ENCODE assay signal across 8 cellular contexts in genomic region chr19:38831142-38831605, GRCh38. TPM values are rescaled to one million over a fixed set of nuclear protein-coding genes. Genes with fewer than 3 reads are reported as not detected.
DNase-seq lines count a peak whose midpoint lies in the region; ATAC-seq and TF ChIP-seq lines count a peak whose summit lies in the region.

No MANE protein-coding gene starts in this region.

- peak overlapping the region; percentile 96 for H2AFZ ChIP-seq in Karpas-422 (ENCODE audit: low read length)

- CTCF ChIA-PET in activated naive CD4-positive, alpha-beta T cell treated with anti-CD3 and anti-CD28 coated beads for 36 hours (lab: Charles Lee): interaction anchor here (0.5 to 1.5 kb wide), 5 partner anchors 11 to 121 kb away, joined by 3 to 6 read pairs (median 4); no protein-coding TSS in a partner anchor
- CTCF ChIA-PET in activated CD4-positive, alpha-beta memory T cell treated with anti-CD3 and anti-CD28 coated beads for 36 hours (lab: Charles Lee): interaction anchor here (0.6 to 2.6 kb wide), 6 partner anchors 20 to 196 kb away, joined by 3 to 11 read pairs (median 6); partner anchors contain the start of gene SARS2

- H3K36me3 ChIP-seq in H7 (replicated peaks; ENCODE audit: control insufficient read depth, insufficient read depth, low read length) (peaks cover 16% of the 10 kb centered on the region), Karpas-422 (ENCODE audit: insufficient read depth, low read length) (peaks cover 21% of the 10 kb centered on the region)

- TF ChIP-seq CTCF in fibroblast of the aortic adventitia (IDR thresholded peaks at IDR 0.05; ENCODE audit: insufficient read depth, low read length) (no peak), natural killer cell (IDR thresholded peaks at IDR 0.05) (no peak)

- peaks cover 34% of the 10 kb centered on the region for H3K4me1 Mint-ChIP-seq in activated naive CD4-positive, alpha-beta T cell treated with anti-CD3 and anti-CD28 coated beads for 36 hours (ENCODE audit: low read depth)
- peaks cover 21% of the 10 kb centered on the region for H3K4me1 Mint-ChIP-seq in activated CD4-positive, alpha-beta memory T cell treated with anti-CD3 and anti-CD28 coated beads for 36 hours (ENCODE audit: low read depth)
- H3K4me1 Mint-ChIP-seq in natural killer cell: peaks cover 14 to 22% of the 10 kb centered on the region in 2 donors

- H3K9ac ChIP-seq in Karpas-422 (ENCODE audit: low read length): peak overlapping the region; percentile 94

- H3K79me2 ChIP-seq in Karpas-422 (ENCODE audit: low read length): peaks cover 18% of the 10 kb centered on the region

- intact Hi-C loops in activated naive CD4-positive, alpha-beta T cell treated with anti-CD3 and anti-CD28 coated beads for 36 hours (cut with micrococcal nuclease): loop anchor here (1.0 to 10.0 kb wide), 8 partner anchors 19 to 516 kb away; partner anchors contain the start of genes FAM98C, KCNK6, MRPS12 and NFKBIB
- intact Hi-C loops in activated CD4-positive, alpha-beta memory T cell treated with anti-CD3 and anti-CD28 coated beads for 36 hours (cut with micrococcal nuclease): loop anchor here (1.0 to 5.0 kb wide), 5 partner anchors 19 to 94 kb away; partner anchors contain the start of genes NFKBIB and SIRT2
- intact Hi-C loops in natural killer cell (cut with micrococcal nuclease): loop anchor here (1.0 to 5.0 kb wide), 4 partner anchors 19 to 100 kb away; partner anchors contain the start of genes MRPS12, NFKBIB, SARS2 and SIRT2

- no peaks in the 10 kb centered on the region for H4K20me1 ChIP-seq in Karpas-422 (ENCODE audit: insufficient read depth, low read depth, low read length)

- H3K9me3 ChIP-seq in Karpas-422 (ENCODE audit: low read length): no peaks in the 10 kb centered on the region

- POLR2A ChIA-PET in activated CD4-positive, alpha-beta memory T cell treated with anti-CD3 and anti-CD28 coated beads for 36 hours (lab: Charles Lee): interaction anchor here (0.6 to 1.6 kb wide), 8 partner anchors 18 to 473 kb away, joined by 3 to 7 read pairs (median 4); no protein-coding TSS in a partner anchor

- H3K27me3 ChIP-seq in H7 (ENCODE audit: control insufficient read depth, insufficient read depth, low read length): no peaks in the 10 kb centered on the region
- no peaks in the 10 kb centered on the region for H3K27me3 ChIP-seq in Karpas-422 (ENCODE audit: low read length)

- H3K4me3 ChIP-seq in H7 (ENCODE audit: insufficient read depth, low read depth, low read length) (peak overlapping the region; percentile 88), Karpas-422 (ENCODE audit: low read length) (peak overlapping the region; percentile 99), fibroblast of the aortic adventitia (ENCODE audit: low read depth, low read length) (peak overlapping the region; percentile 87)

- no peaks in the 10 kb centered on the region for H3K9me3 Mint-ChIP-seq in activated naive CD4-positive, alpha-beta T cell treated with anti-CD3 and anti-CD28 coated beads for 36 hours
- H3K9me3 Mint-ChIP-seq in activated CD4-positive, alpha-beta memory T cell treated with anti-CD3 and anti-CD28 coated beads for 36 hours: no peaks in the 10 kb centered on the region
- H3K9me3 Mint-ChIP-seq in natural killer cell: no peaks in the 10 kb centered on the region

- DNase-seq in activated naive CD4-positive, alpha-beta T cell treated with anti-CD3 and anti-CD28 coated beads for 36 hours: peak; percentile 64
- no peak for DNase-seq in activated naive CD4-positive, alpha-beta T cell treated with Interleukin-2 at 50 U/mL for 16 hours
- DNase-seq in H7: peak; percentile 65
- DNase-seq in Karpas-422: peak; percentile 69
- peak; percentile 65 for DNase-seq in activated CD4-positive, alpha-beta memory T cell treated with anti-CD3 and anti-CD28 coated beads for 36 hours
- peak; percentile 81 for DNase-seq in fibroblast of the aortic adventitia (ENCODE audit: low read depth)
- no peak for DNase-seq in natural killer cell
- no peak for DNase-seq in OCI-M2 (lab: John Stamatoyannopoulos, UW; ENCODE audit: unreplicated experiment)

- peak overlapping the region; percentile 99 for H3K4me2 ChIP-seq in Karpas-422 (ENCODE audit: low read depth, low read length, poor library complexity, severe bottlenecking)

- H3K4me1 ChIP-seq in Karpas-422 (ENCODE audit: low read length): peaks cover 19% of the 10 kb centered on the region

- ATAC-seq in natural killer cell: peak; percentile 39 to 52 (median 43)

- H3K9me2 ChIP-seq in Karpas-422 (replicated peaks; ENCODE audit: insufficient read depth, low read length): no peaks in the 10 kb centered on the region

- H3K27ac Mint-ChIP-seq in activated naive CD4-positive, alpha-beta T cell treated with anti-CD3 and anti-CD28 coated beads for 36 hours: peak overlapping the region; percentile 94
- H3K27ac Mint-ChIP-seq in activated CD4-positive, alpha-beta memory T cell treated with anti-CD3 and anti-CD28 coated beads for 36 hours: peak overlapping the region; percentile 88
- peak overlapping the region; percentile 93 to 95 for H3K27ac Mint-ChIP-seq in natural killer cell

- peak overlapping the region; percentile 79 for H3K4me3 Mint-ChIP-seq in activated naive CD4-positive, alpha-beta T cell treated with anti-CD3 and anti-CD28 coated beads for 36 hours
- H3K4me3 Mint-ChIP-seq in activated CD4-positive, alpha-beta memory T cell treated with anti-CD3 and anti-CD28 coated beads for 36 hours: peak overlapping the region; percentile 79
- H3K4me3 Mint-ChIP-seq in natural killer cell: peak overlapping the region; percentile 97

- H3K36me3 Mint-ChIP-seq in activated naive CD4-positive, alpha-beta T cell treated with anti-CD3 and anti-CD28 coated beads for 36 hours (ENCODE audit: low read depth): peaks cover 23% of the 10 kb centered on the region
- peaks cover 26% of the 10 kb centered on the region for H3K36me3 Mint-ChIP-seq in activated CD4-positive, alpha-beta memory T cell treated with anti-CD3 and anti-CD28 coated beads for 36 hours
- H3K36me3 Mint-ChIP-seq in natural killer cell: no peaks in the 10 kb centered on the region

- H3K27ac ChIP-seq in Karpas-422 (ENCODE audit: low read length): peak overlapping the region; percentile 74

- no peaks in the 10 kb centered on the region for H3K27me3 Mint-ChIP-seq in activated naive CD4-positive, alpha-beta T cell treated with anti-CD3 and anti-CD28 coated beads for 36 hours (ENCODE audit: low read depth)
- no peaks in the 10 kb centered on the region for H3K27me3 Mint-ChIP-seq in activated CD4-positive, alpha-beta memory T cell treated with anti-CD3 and anti-CD28 coated beads for 36 hours
- H3K27me3 Mint-ChIP-seq in natural killer cell (ENCODE audit: low read depth in 2 of 2): no peaks in the 10 kb centered on the region

RNA-seq across cellular contexts. Expression of gene ECH1, which starts 0.4 kb away (rescaled TPM):
- 100 to 1,000 TPM; 137 to 145 TPM for total RNA-seq in activated naive CD4-positive, alpha-beta T cell treated with anti-CD3 and anti-CD28 coated beads for 36 hours
- total RNA-seq in H7 (2014; rRNA removed; shearing (Covaris generic)): 97.6 and 109 TPM in 2 replicates
- total RNA-seq in Karpas-422 (2014; rRNA removed; shearing (Covaris generic); ENCODE audit: low replicate concordance): 150 and 162 TPM in 2 replicates
- 100 to 1,000 TPM; 152 to 155 TPM for total RNA-seq in activated CD4-positive, alpha-beta memory T cell treated with anti-CD3 and anti-CD28 coated beads for 36 hours
- total RNA-seq in fibroblast of the aortic adventitia (ENCODE audit: low replicate concordance): 22.0 and 27.1 TPM in 2 replicates
- 100 to 1,000 TPM; 114 to 145 (median 119) TPM for total RNA-seq in natural killer cell

RNA-seq across cellular contexts. Expression of gene LGALS4, which starts 18.4 kb away (rescaled TPM):
- not detected for total RNA-seq in activated naive CD4-positive, alpha-beta T cell treated with anti-CD3 and anti-CD28 coated beads for 36 hours
- not detected in 2 replicates for total RNA-seq in H7 (2014; rRNA removed; shearing (Covaris generic))
- 0.52 and 1.4 TPM in 2 replicates for total RNA-seq in Karpas-422 (2014; rRNA removed; shearing (Covaris generic); ENCODE audit: low replicate concordance)
- under 1 TPM; 0.33 to 0.70 TPM for total RNA-seq in activated CD4-positive, alpha-beta memory T cell treated with anti-CD3 and anti-CD28 coated beads for 36 hours
- 0.82 TPM in 1 of 2 replicates, not detected in the other for total RNA-seq in fibroblast of the aortic adventitia (ENCODE audit: low replicate concordance)
- total RNA-seq in natural killer cell: 1 to 10 TPM; 4.2 to 4.8 (median 4.6) TPM

RNA-seq across cellular contexts. Expression of gene HNRNPL, which starts 18.6 kb away (rescaled TPM):
- total RNA-seq in activated naive CD4-positive, alpha-beta T cell treated with anti-CD3 and anti-CD28 coated beads for 36 hours: 100 to 1,000 TPM; 777 to 829 TPM
- 454 and 591 TPM in 2 replicates for total RNA-seq in H7 (2014; rRNA removed; shearing (Covaris generic))
- total RNA-seq in Karpas-422 (2014; rRNA removed; shearing (Covaris generic); ENCODE audit: low replicate concordance): 212 and 217 TPM in 2 replicates
- 100 to 1,000 TPM; 646 to 671 TPM for total RNA-seq in activated CD4-positive, alpha-beta memory T cell treated with anti-CD3 and anti-CD28 coated beads for 36 hours
- total RNA-seq in fibroblast of the aortic adventitia (ENCODE audit: low replicate concordance) (122 and 254 TPM in 2 replicates), natural killer cell (100 to 1,000 TPM; 636 to 800 (median 702) TPM)

RNA-seq across cellular contexts. Expression of gene LGALS7B, which starts 42.2 kb away (rescaled TPM):
- not detected for total RNA-seq in activated naive CD4-positive, alpha-beta T cell treated with anti-CD3 and anti-CD28 coated beads for 36 hours
- total RNA-seq in H7 (2014; rRNA removed; shearing (Covaris generic)): not detected in 2 replicates
- total RNA-seq in Karpas-422 (2014; rRNA removed; shearing (Covaris generic); ENCODE audit: low replicate concordance): not detected in 2 replicates
- total RNA-seq in activated CD4-positive, alpha-beta memory T cell treated with anti-CD3 and anti-CD28 coated beads for 36 hours: not detected
- total RNA-seq in fibroblast of the aortic adventitia (ENCODE audit: low replicate concordance): not detected in 2 replicates
- not detected for total RNA-seq in natural killer cell

RNA-seq across cellular contexts. Expression of gene RINL, which starts 46.9 kb away (rescaled TPM):
- total RNA-seq in activated naive CD4-positive, alpha-beta T cell treated with anti-CD3 and anti-CD28 coated beads for 36 hours: 100 to 1,000 TPM; 107 to 117 TPM
- 34.0 and 40.5 TPM in 2 replicates for total RNA-seq in H7 (2014; rRNA removed; shearing (Covaris generic))
- 69.3 and 77.5 TPM in 2 replicates for total RNA-seq in Karpas-422 (2014; rRNA removed; shearing (Covaris generic); ENCODE audit: low replicate concordance)
- total RNA-seq in activated CD4-positive, alpha-beta memory T cell treated with anti-CD3 and anti-CD28 coated beads for 36 hours: 10 to 100 TPM; 92.6 to 100.0 TPM
- 0.81 and 1.3 TPM in 2 replicates for total RNA-seq in fibroblast of the aortic adventitia (ENCODE audit: low replicate concordance)
- total RNA-seq in natural killer cell: 10 to 100 TPM; 59.7 to 65.6 (median 59.7) TPM

Comparison
In these comparisons a context has a peak if more than half of its experiments do, and no peak if none do; other contexts are left out.
1. DNase-seq: peak in activated naive CD4-positive, alpha-beta T cell treated with anti-CD3 and anti-CD28 coated beads for 36 hours (single experiment), H7 (single experiment), Karpas-422 (single experiment), activated CD4-positive, alpha-beta memory T cell treated with anti-CD3 and anti-CD28 coated beads for 36 hours (single experiment) and fibroblast of the aortic adventitia (single experiment); none in activated naive CD4-positive, alpha-beta T cell treated with Interleukin-2 at 50 U/mL for 16 hours (single experiment), natural killer cell (single experiment) and OCI-M2 (single experiment).
2. Peak in every context shown above with its lines, with median percentiles within 50 percentile points of each other: H3K27ac Mint-ChIP-seq, H3K4me3 Mint-ChIP-seq and H3K4me3 ChIP-seq.